ENCODE assay signal across 9 cellular contexts in genomic region chr20:19737025-19737424, GRCh38. TPM values are rescaled to one million over a fixed set of nuclear protein-coding genes. Genes with fewer than 3 reads are reported as not detected.
DNase-seq lines count a peak whose midpoint lies in the region; ATAC-seq and TF ChIP-seq lines count a peak whose summit lies in the region.
"Had no signal": no experiment of that assay in that cellular context is flagged by ENCODE, and none has a peak within 500 bp of the region (broad histone marks: within the 10 kb centered on the region; RNA-seq: fewer than 3 reads in every experiment).

No MANE protein-coding gene starts in this region.

- no peak for TF ChIP-seq CTCF in body of pancreas (IDR thresholded peaks at IDR 0.05)

- H3K27me3 ChIP-seq in body of pancreas (no peaks in the 10 kb centered on the region), mucosa of rectum (ENCODE audit: control insufficient read depth in 2 of 2, insufficient read depth in 2 of 2, low read length in 2 of 2) (no peaks in the 10 kb centered on the region), H7 (ENCODE audit: control insufficient read depth, insufficient read depth, low read length) (no peaks in the 10 kb centered on the region)

- H3K27ac ChIP-seq in body of pancreas, result no peak overlapping the region
- peak overlapping the region; percentile 62 to 85 for H3K27ac ChIP-seq in mucosa of rectum (ENCODE audit: low read depth in 2 of 2, low read length in 2 of 2)

- H3K4me3 ChIP-seq in body of pancreas, result no peak overlapping the region
- no peak overlapping the region for H3K4me3 ChIP-seq in mucosa of rectum (ENCODE audit: low read length in 2 of 2)
- H3K4me3 ChIP-seq in H7 (ENCODE audit: insufficient read depth, low read depth, low read length), result no peak overlapping the region

- WGBS in body of pancreas, 2 donors, result 61 to 76% methylated on average over 4 of the region's 4 CpGs

- no peak for TF ChIP-seq POLR2A in body of pancreas (IDR thresholded peaks at IDR 0.05)

- H3K36me3 ChIP-seq in body of pancreas (replicated peaks in 1 of 2; ENCODE audit: insufficient read depth in 1 of 2, low read depth in 2 of 2) (no peaks in the 10 kb centered on the region), mucosa of rectum (ENCODE audit: control insufficient read depth in 2 of 2, insufficient read depth in 2 of 2, low read length in 2 of 2) (no peaks in the 10 kb centered on the region), H7 (replicated peaks; ENCODE audit: control insufficient read depth, insufficient read depth, low read length) (no peaks in the 10 kb centered on the region)

- H3K9ac ChIP-seq in mucosa of rectum (ENCODE audit: low read depth in 1 of 2, low read length in 2 of 2), result peak overlapping the region in 1 of 2 donors; percentile 45

- DNase-seq in AG20443 (ENCODE audit: low spot score) (peak; percentile 28), body of pancreas (peak in 1 of 4 donors; percentile 16), H7 (no peak), amygdala (lab: John Stamatoyannopoulos, UW) (no peak), D341Med (ENCODE audit: low spot score) (no peak), cerebellar nuclear complex (lab: John Stamatoyannopoulos, UW) (no peak)
- DNase-seq: aorta had no signal

- peaks cover 4% of the 10 kb centered on the region for H3K4me1 ChIP-seq in body of pancreas
- H3K4me1 ChIP-seq in mucosa of rectum (ENCODE audit: control insufficient read depth in 2 of 2, insufficient read depth in 2 of 2, low read length in 2 of 2), result peaks cover 9 to 35% of the 10 kb centered on the region in 2 donors

- H3K9me3 ChIP-seq in body of pancreas, result no peaks in the 10 kb centered on the region
- H3K9me3 ChIP-seq in mucosa of rectum (ENCODE audit: control insufficient read depth in 2 of 2, low read length in 2 of 2), result no peaks in the 10 kb centered on the region

- intact Hi-C loops in body of pancreas (cut with DNase I), result no loop called here

- ATAC-seq in HG03196 (IDR thresholded peaks at IDR 0.05; ENCODE audit: unreplicated experiment), result peak; percentile 63
- peak; percentile 15 for ATAC-seq in body of pancreas

RNA-seq across cellular contexts. Expression of gene RIN2, which starts 21.0 kb away (rescaled TPM):
- 10 to 100 TPM; 20.4 to 34.0 TPM for total RNA-seq in body of pancreas
- total RNA-seq in H7 (2014; rRNA removed; shearing (Covaris generic)), result 2.6 and 2.7 TPM in 2 replicates

Comparison
In these comparisons a context has a peak if more than half of its experiments do, and no peak if none do; other contexts are left out.
1. H3K27ac ChIP-seq: peak in mucosa of rectum (2 of 2); none in body of pancreas (0 of 4).